8 cellular contexts compared by ENCODE assay signal in genomic region chr3:193869221-193870201, GRCh38.
DNase-seq lines count a peak whose midpoint lies in the region; ATAC-seq and TF ChIP-seq lines count a peak whose summit lies in the region.

No MANE protein-coding gene starts in this region.

- H3K27me3 Mint-ChIP-seq in activated CD4-positive, alpha-beta memory T cell treated with anti-CD3 and anti-CD28 coated beads, Interleukin-2, amount 10 ng/mL, durations not matched to agents 7 days and 5 days, result peaks cover 42% of the 10 kb centered on the region

- POLR2A ChIA-PET in activated CD4-positive, alpha-beta memory T cell treated with anti-CD3 and anti-CD28 coated beads, Interleukin-2, amount 10 ng/mL, durations not matched to agents 7 days and 5 days (lab: Charles Lee), result interaction anchor here (0.6 kb wide), 1 partner anchor 14 kb away, joined by 3 read pairs; no protein-coding TSS in a partner anchor

- H3K4me3 ChIP-seq in right atrium auricular region, result peak overlapping the region in 1 of 2 donors; percentile 7

- CTCF ChIA-PET in activated CD4-positive, alpha-beta memory T cell treated with anti-CD3 and anti-CD28 coated beads, Interleukin-2, amount 10 ng/mL, durations not matched to agents 7 days and 5 days (lab: Charles Lee), result no interaction called here

- no peak for TF ChIP-seq CTCF in right atrium auricular region (IDR thresholded peaks at IDR 0.05)

- ATAC-seq in GM21576 (IDR thresholded peaks at IDR 0.05; ENCODE audit: unreplicated experiment) (no peak), GM21381 (IDR thresholded peaks at IDR 0.05; ENCODE audit: unreplicated experiment) (no peak)

- H3K27ac Mint-ChIP-seq in activated CD4-positive, alpha-beta memory T cell treated with anti-CD3 and anti-CD28 coated beads, Interleukin-2, amount 10 ng/mL, durations not matched to agents 7 days and 5 days, result no peak overlapping the region

- H3K9me3 Mint-ChIP-seq in activated CD4-positive, alpha-beta memory T cell treated with anti-CD3 and anti-CD28 coated beads, Interleukin-2, amount 10 ng/mL, durations not matched to agents 7 days and 5 days, result no peaks in the 10 kb centered on the region

- H3K9me3 ChIP-seq in right atrium auricular region, result no peaks in the 10 kb centered on the region

- H3K4me1 Mint-ChIP-seq in activated CD4-positive, alpha-beta memory T cell treated with anti-CD3 and anti-CD28 coated beads, Interleukin-2, amount 10 ng/mL, durations not matched to agents 7 days and 5 days, result peaks cover 22% of the 10 kb centered on the region

- H3K27ac ChIP-seq in right atrium auricular region, result no peak overlapping the region

- H3K36me3 ChIP-seq in right atrium auricular region, result no peaks in the 10 kb centered on the region

- no peak overlapping the region for H3K4me3 Mint-ChIP-seq in activated CD4-positive, alpha-beta memory T cell treated with anti-CD3 and anti-CD28 coated beads, Interleukin-2, amount 10 ng/mL, durations not matched to agents 7 days and 5 days

- no peaks in the 10 kb centered on the region for H3K27me3 ChIP-seq in right atrium auricular region

- DNase-seq in activated CD8-positive, alpha-beta memory T cell treated with anti-CD3 and anti-CD28 coated beads for 48 hours (ENCODE audit: low read depth in 2 of 3, low spot score in 2 of 3), result peak in 2 of 3 experiments; percentile 14 to 38
- DNase-seq in activated CD8-positive, alpha-beta memory T cell treated with anti-CD3 and anti-CD28 coated beads, Interleukin-2, amount 50 U/mL, for 4 hours, result no peak
- peak; percentile 18 for DNase-seq in activated CD4-positive, alpha-beta memory T cell treated with anti-CD3 and anti-CD28 coated beads, Interleukin-2, amount 10 ng/mL, durations not matched to agents 7 days and 5 days
- peak; percentile 73 for DNase-seq in right atrium auricular region (ENCODE audit: low spot score)
- peak; percentile 17 to 43 for DNase-seq in stimulated activated CD8-positive, alpha-beta memory T cell treated with anti-CD3 and anti-CD28 coated beads, Interleukin-15, amount 100 ng/mL, for 48 hours (ENCODE audit: low read depth in 2 of 2)
- no peak for DNase-seq in effector CD4-positive, alpha-beta T cell

- H3K4me1 ChIP-seq in right atrium auricular region, result peaks cover 0 to 13% of the 10 kb centered on the region in 2 donors

- H3K36me3 Mint-ChIP-seq in activated CD4-positive, alpha-beta memory T cell treated with anti-CD3 and anti-CD28 coated beads, Interleukin-2, amount 10 ng/mL, durations not matched to agents 7 days and 5 days (ENCODE audit: low read depth), result no peaks in the 10 kb centered on the region

Comparison
In these comparisons a context has a peak if more than half of its experiments do, and no peak if none do; other contexts are left out.
1. DNase-seq: peak in activated CD8-positive, alpha-beta memory T cell treated with anti-CD3 and anti-CD28 coated beads for 48 hours (2 of 3), activated CD4-positive, alpha-beta memory T cell treated with anti-CD3 and anti-CD28 coated beads, Interleukin-2, amount 10 ng/mL, durations not matched to agents 7 days and 5 days (single experiment), right atrium auricular region (single experiment) and stimulated activated CD8-positive, alpha-beta memory T cell treated with anti-CD3 and anti-CD28 coated beads, Interleukin-15, amount 100 ng/mL, for 48 hours (2 of 2); none in activated CD8-positive, alpha-beta memory T cell treated with anti-CD3 and anti-CD28 coated beads, Interleukin-2, amount 50 U/mL, for 4 hours (single experiment) and effector CD4-positive, alpha-beta T cell (single experiment).